25 cellular contexts compared by ENCODE assay signal in the genomic region with DNA sequence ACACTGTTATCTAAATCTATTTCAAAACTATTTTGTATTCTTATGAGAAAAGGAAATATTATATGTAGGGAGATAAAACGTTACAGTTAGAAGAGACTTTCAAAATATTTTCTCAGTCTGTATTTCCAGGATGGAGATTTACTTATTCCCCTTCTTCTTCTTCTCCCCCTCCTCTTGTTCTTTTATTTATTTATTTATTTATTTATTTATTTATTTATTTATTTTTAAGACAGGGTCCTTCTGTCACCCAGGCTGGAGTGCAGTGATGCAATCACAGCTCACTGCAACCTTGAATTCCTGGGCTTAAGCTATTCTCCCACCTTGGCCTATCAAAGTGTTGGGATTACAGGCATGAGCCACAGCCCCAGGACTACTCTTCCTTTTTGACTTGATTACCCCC. TPM values are rescaled to one million over a fixed set of nuclear protein-coding genes. Genes with fewer than 3 reads are reported as not detected.
DNase-seq lines count a peak whose midpoint lies in the region; ATAC-seq, FAIRE-seq and TF ChIP-seq lines count a peak whose summit lies in the region.
"Had no signal": no experiment of that assay in that cellular context is flagged by ENCODE, and none has a peak within 500 bp of the region (broad histone marks: within the 10 kb centered on the region; RNA-seq: fewer than 3 reads in every experiment).

No MANE protein-coding gene starts in this region.

- no peak for ATAC-seq in A549
- no peak for ATAC-seq in GM18502 (IDR thresholded peaks at IDR 0.05; ENCODE audit: poor library complexity, unreplicated experiment)
- no peak for ATAC-seq in HG02981 (IDR thresholded peaks at IDR 0.05; ENCODE audit: unreplicated experiment)
- ATAC-seq: GM12878 had no signal

- peaks cover 12% of the 10 kb centered on the region for H3K36me3 Mint-ChIP-seq in neural crest cell (ENCODE audit: low read depth)

- 21% methylated on average over 1 of the region's 1 CpG for WGBS in A549 (ENCODE audit: missing lambda C conversion rate)

- H3K9me3 ChIP-seq in A549: peaks cover 11% of the 10 kb centered on the region
- H3K9me3 ChIP-seq: BE2C had no signal

- TF ChIP-seq RAD21 in A549 (conservative IDR thresholded peaks at IDR 0.05 in 1 of 2, IDR thresholded peaks at IDR 0.05 in 1 of 2): no peak

- DNase-seq in A549 (ENCODE audit: low read depth in 1 of 2, low spot score in 1 of 2): no peak
- no peak for DNase-seq in neural crest cell (ENCODE audit: low read depth, low spot score)
- DNase-seq in NCI-H2171 (lab: John Stamatoyannopoulos, UW): no peak
- DNase-seq: 8988T; ACHN; BE2C; C1 segment of cervical spinal cord; CD4-positive, alpha-beta memory T cell; CD4-positive, CD25-positive, alpha-beta regulatory T cell; CD8-positive, alpha-beta memory T cell; COR-L47; DMS 273 treated with DMSO at 0.1 percent for 48 hours; DMS153; DMS53; DMS79; DND-41; EL; GDM1 had no signal

- POLR2A ChIA-PET in A549 (lab: Yijun Ruan, JAX): no interaction called here

- no peak for TF ChIP-seq EP300 in A549 (IDR thresholded peaks at IDR 0.05)

- peaks cover 14% of the 10 kb centered on the region for H3K9me3 Mint-ChIP-seq in neural crest cell

- peaks cover 67% of the 10 kb centered on the region for H3K27me3 Mint-ChIP-seq in neural crest cell (ENCODE audit: low read depth)

- peaks cover 12% of the 10 kb centered on the region for H3K4me1 ChIP-seq in A549
- H3K4me1 ChIP-seq: BE2C had no signal

- no peak for TF ChIP-seq CTCF in A549 (IDR thresholded peaks at IDR 0.05)
- no peak for TF ChIP-seq CTCF in neural crest cell (conservative IDR thresholded peaks at IDR 0.05)

- no peak for FAIRE-seq in A549 (lab: Jason Lieb, UNC)
- FAIRE-seq: GM12878, GM12892 had no signal

- no peak overlapping the region for H3K27ac ChIP-seq in A549
- H3K27ac ChIP-seq: BLaER1 had no signal

- TF ChIP-seq POLR2A in A549 (IDR thresholded peaks at IDR 0.05; ENCODE audit: low read length): no peak

- H3K27ac Mint-ChIP-seq in neural crest cell (ENCODE audit: unreplicated experiment): no peak overlapping the region
- H3K27ac Mint-ChIP-seq: CD14-positive monocyte; CD4-positive, alpha-beta memory T cell; CD4-positive, CD25-positive, alpha-beta regulatory T cell; CD8-positive, alpha-beta memory T cell had no signal

- CTCF ChIA-PET in A549 (lab: Yijun Ruan, JAX): no interaction called here

- H3K4me2 ChIP-seq in A549: no peak overlapping the region
- H3K4me2 ChIP-seq: BLaER1 had no signal

- peaks cover 18% of the 10 kb centered on the region for H3K4me1 Mint-ChIP-seq in neural crest cell

- H3K4me3 Mint-ChIP-seq in neural crest cell: peak overlapping the region; percentile 43
- H3K4me3 Mint-ChIP-seq: CD4-positive, alpha-beta memory T cell; CD4-positive, CD25-positive, alpha-beta regulatory T cell had no signal

- no peak overlapping the region for H3K4me3 ChIP-seq in A549
- H3K4me3 ChIP-seq: BLaER1, GM12878 had no signal

TF ChIP-seq in A549, 52 proteins besides CTCF, POLR2A, EP300 and RAD21:
- TF ChIP-seq EHF (CRISPR knock-in tag; IDR thresholded peaks at IDR 0.05): no peak
- TF ChIP-seq ZC3H11A (IDR thresholded peaks at IDR 0.05): peak; percentile 76

RNA-seq across cellular contexts. Expression of a gene that starts 2.8 kb away (rescaled TPM):
- polyA plus RNA-seq in A549 (2011; rRNA removed) (42.4 and 49.8 TPM in 2 replicates), A549 (2017; fragmentation: RNase III; extraction: RNeasy Plus Mini Kit Qiagen cat#74134 plus additional on column Dnase treatment) (27.9 to 29.3 TPM (median 28.2 TPM) in 3 replicates)
- 12.7 and 12.9 TPM in 2 replicates for polyA plus RNA-seq in A549 (2012; cell fraction: cytosol; rRNA removed)
- 3.5 and 7.7 TPM in 2 replicates for polyA plus RNA-seq in A549 (2012; cell fraction: nucleus; rRNA removed)
- polyA minus RNA-seq in A549 (2011; rRNA and poly(A)+ RNA removed): 4.5 and 5.1 TPM in 2 replicates
- 35.4 and 36.5 TPM in 2 replicates for total RNA-seq in neural crest cell

RNA-seq across cellular contexts. Expression of a gene that starts 30.0 kb away (rescaled TPM):
- polyA plus RNA-seq in A549 (2011; rRNA removed): 0.54 and 1.2 TPM in 2 replicates
- 0.40 and 0.56 TPM in 2 replicates for polyA plus RNA-seq in A549 (2012; cell fraction: cytosol; rRNA removed)
- 0.61 and 0.95 TPM in 2 replicates for polyA plus RNA-seq in A549 (2012; cell fraction: nucleus; rRNA removed)
- polyA plus RNA-seq in A549 (2017; fragmentation: RNase III; extraction: RNeasy Plus Mini Kit Qiagen cat#74134 plus additional on column Dnase treatment): 0.26 to 0.49 TPM (median 0.42 TPM) in 3 replicates
- not detected in 2 replicates for polyA minus RNA-seq in A549 (2011; rRNA and poly(A)+ RNA removed)
- 1.5 and 2.3 TPM in 2 replicates for total RNA-seq in neural crest cell
- total RNA-seq: G401 had no signal
- polyA plus RNA-seq: CD8-positive, alpha-beta memory T cell had no signal

RNA-seq across cellular contexts. Expression of a gene that starts 30.2 kb away (rescaled TPM):
- 59.3 and 103 TPM in 2 replicates for polyA plus RNA-seq in A549 (2011; rRNA removed)
- 85.2 and 100.0 TPM in 2 replicates for polyA plus RNA-seq in A549 (2012; cell fraction: cytosol; rRNA removed)
- 45.9 and 47.7 TPM in 2 replicates for polyA plus RNA-seq in A549 (2012; cell fraction: nucleus; rRNA removed)
- polyA plus RNA-seq in A549 (2017; fragmentation: RNase III; extraction: RNeasy Plus Mini Kit Qiagen cat#74134 plus additional on column Dnase treatment): 135 to 143 TPM (median 143 TPM) in 3 replicates
- polyA minus RNA-seq in A549 (2011; rRNA and poly(A)+ RNA removed): 12.8 and 14.5 TPM in 2 replicates
- total RNA-seq in neural crest cell: 123 and 126 TPM in 2 replicates
